Comparison of ENCODE assay signal across 14 cellular contexts in the genomic region with DNA sequence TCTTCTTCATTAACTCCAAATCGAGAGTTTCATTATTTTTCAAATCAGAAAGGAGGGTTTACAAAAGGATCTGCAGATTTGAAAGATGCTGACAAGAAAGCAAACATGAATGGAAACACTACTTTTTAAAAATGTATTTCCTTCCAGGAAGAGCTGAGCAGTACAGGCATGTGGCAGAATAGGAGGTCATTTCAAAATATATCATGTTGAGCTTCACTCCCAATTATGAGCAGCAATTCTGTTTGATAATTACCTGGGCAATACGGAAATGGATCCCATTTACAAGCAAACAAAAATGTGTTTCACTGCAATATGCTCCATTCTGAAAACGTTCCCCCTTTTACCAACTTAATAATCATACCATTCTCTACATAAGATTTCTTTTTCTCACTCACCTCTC.
DNase-seq lines count a peak whose midpoint lies in the region; ATAC-seq and TF ChIP-seq lines count a peak whose summit lies in the region.
"Had no signal": no experiment of that assay in that cellular context is flagged by ENCODE, and none has a peak within 500 bp of the region (broad histone marks: within the 10 kb centered on the region; RNA-seq: fewer than 3 reads in every experiment).

No MANE protein-coding gene starts in this region.

- H3K4me3 Mint-ChIP-seq in activated CD4-positive, alpha-beta T cell treated with anti-CD3 and anti-CD28 coated beads, Interleukin-2, amount 10 ng/mL, durations not matched to agents 24 days and 14 days, result no peak overlapping the region
- H3K4me3 Mint-ChIP-seq in GM23338 (no peak overlapping the region), progenitor cell of endocrine pancreas (ENCODE audit: low read depth) (no peak overlapping the region)
- H3K4me3 Mint-ChIP-seq: CD14-positive monocyte; CD8-positive, alpha-beta memory T cell had no signal

- H3K9me2 ChIP-seq in GM23338 (ENCODE audit: insufficient read depth), result peaks cover 5% of the 10 kb centered on the region; the same call in 1 of the 2 replicates

- no peak for ATAC-seq in GM23338

- H3K4me1 ChIP-seq in GM23338 (ENCODE audit: insufficient read depth) (no peaks in the 10 kb centered on the region), colonic mucosa (peaks cover 4% of the 10 kb centered on the region)
- H3K4me1 ChIP-seq: Caco-2 had no signal

- peak overlapping the region in 1 of 2 donors; percentile 1 for H3K9ac ChIP-seq in colonic mucosa (ENCODE audit: low read depth in 2 of 2, low read length in 2 of 2)

- TF ChIP-seq CTCF in GM23338 (conservative IDR thresholded peaks at IDR 0.05; ENCODE audit: low read depth in 2 of 2) (no peak), colonic mucosa (IDR thresholded peaks at IDR 0.05) (no peak), progenitor cell of endocrine pancreas (IDR thresholded peaks at IDR 0.05; ENCODE audit: unreplicated experiment) (no peak)

- no peaks in the 10 kb centered on the region for H3F3A ChIP-seq in GM23338 (replicated peaks; ENCODE audit: low read depth)

- no peaks in the 10 kb centered on the region for H3K9me3 ChIP-seq in colonic mucosa
- H3K9me3 ChIP-seq: Caco-2 had no signal

- H3K4me2 ChIP-seq in GM23338, result no peak overlapping the region

- peaks cover 19% of the 10 kb centered on the region for H3K4me1 Mint-ChIP-seq in activated CD4-positive, alpha-beta T cell treated with anti-CD3 and anti-CD28 coated beads, Interleukin-2, amount 10 ng/mL, durations not matched to agents 24 days and 14 days
- H3K4me1 Mint-ChIP-seq in GM23338 (no peaks in the 10 kb centered on the region), progenitor cell of endocrine pancreas (ENCODE audit: low read depth) (peaks cover 40% of the 10 kb centered on the region)
- H3K4me1 Mint-ChIP-seq: CD14-positive monocyte; CD8-positive, alpha-beta memory T cell had no signal

- H3K27ac ChIP-seq in GM23338 (ENCODE audit: low read depth), result no peak overlapping the region
- peak overlapping the region; percentile 52 for H3K27ac ChIP-seq in colonic mucosa
- H3K27ac ChIP-seq: 22Rv1 had no signal

- peaks cover 17% of the 10 kb centered on the region for H3K9me3 Mint-ChIP-seq in activated CD4-positive, alpha-beta T cell treated with anti-CD3 and anti-CD28 coated beads, Interleukin-2, amount 10 ng/mL, durations not matched to agents 24 days and 14 days
- H3K9me3 Mint-ChIP-seq in GM23338 (no peaks in the 10 kb centered on the region), progenitor cell of endocrine pancreas (ENCODE audit: low read depth) (peaks cover 7% of the 10 kb centered on the region)
- H3K9me3 Mint-ChIP-seq: CD8-positive, alpha-beta memory T cell had no signal

- peak overlapping the region; percentile 77 for H2AFZ ChIP-seq in GM23338

- H3K4me3 ChIP-seq in GM23338 (no peak overlapping the region), colonic mucosa (no peak overlapping the region)

- peaks cover 2% of the 10 kb centered on the region for H3K36me3 Mint-ChIP-seq in activated CD4-positive, alpha-beta T cell treated with anti-CD3 and anti-CD28 coated beads, Interleukin-2, amount 10 ng/mL, durations not matched to agents 24 days and 14 days (ENCODE audit: low read depth)
- H3K36me3 Mint-ChIP-seq in GM23338 (ENCODE audit: low read depth) (no peaks in the 10 kb centered on the region), progenitor cell of endocrine pancreas (ENCODE audit: insufficient read depth) (peaks cover 2% of the 10 kb centered on the region)
- H3K36me3 Mint-ChIP-seq: CD14-positive monocyte; CD8-positive, alpha-beta memory T cell had no signal

- no peak overlapping the region for H3K27ac Mint-ChIP-seq in activated CD4-positive, alpha-beta T cell treated with anti-CD3 and anti-CD28 coated beads, Interleukin-2, amount 10 ng/mL, durations not matched to agents 24 days and 14 days
- H3K27ac Mint-ChIP-seq in GM23338 (no peak overlapping the region), progenitor cell of endocrine pancreas (peak overlapping the region; percentile 95)
- H3K27ac Mint-ChIP-seq: CD14-positive monocyte; CD8-positive, alpha-beta memory T cell had no signal

- H4K20me1 ChIP-seq in GM23338 (replicated peaks; ENCODE audit: insufficient read depth), result no peaks in the 10 kb centered on the region

- H3K36me3 ChIP-seq in GM23338 (ENCODE audit: insufficient read depth) (no peaks in the 10 kb centered on the region), colonic mucosa (no peaks in the 10 kb centered on the region)

- H3K79me2 ChIP-seq in GM23338 (replicated peaks; ENCODE audit: insufficient read depth), result no peaks in the 10 kb centered on the region

- H3K27me3 Mint-ChIP-seq in activated CD4-positive, alpha-beta T cell treated with anti-CD3 and anti-CD28 coated beads, Interleukin-2, amount 10 ng/mL, durations not matched to agents 24 days and 14 days, result no peaks in the 10 kb centered on the region
- H3K27me3 Mint-ChIP-seq in GM23338 (ENCODE audit: insufficient read depth, low read depth, poor library complexity), result peaks cover 3% of the 10 kb centered on the region
- H3K27me3 Mint-ChIP-seq in progenitor cell of endocrine pancreas, result peaks cover 24% of the 10 kb centered on the region

- DNase-seq in activated CD4-positive, alpha-beta T cell treated with anti-CD3 and anti-CD28 coated beads, Interleukin-2, amount 10 ng/mL, durations not matched to agents 24 days and 14 days, result peak; percentile 12
- no peak for DNase-seq in activated CD4-positive, alpha-beta T cell treated with anti-CD3 and anti-CD28 coated beads for 48 hours
- DNase-seq in GM23338 (ENCODE audit: low spot score) (no peak), colonic mucosa (no peak), progenitor cell of endocrine pancreas (ENCODE audit: low spot score, unreplicated experiment) (no peak), HCEC 1CT (no peak), posterior cingulate gyrus (no peak), activated T-cell treated with anti-CD3 and anti-CD28 coated beads for 4 hours (no peak)
- DNase-seq: Caco-2; CD8-positive, alpha-beta memory T cell; DMS53; GF-D8 had no signal

- intact Hi-C loops in activated CD4-positive, alpha-beta T cell treated with anti-CD3 and anti-CD28 coated beads, Interleukin-2, amount 10 ng/mL, durations not matched to agents 24 days and 14 days (cut with micrococcal nuclease), result loop anchor here (5.0 kb wide), 1 partner anchor 34 kb away; no protein-coding TSS in a partner anchor
- intact Hi-C loops in colonic mucosa (cut with DNase I) (no loop called here), posterior cingulate gyrus (cut with DNase I) (no loop called here)

- no peaks in the 10 kb centered on the region for H3K27me3 ChIP-seq in GM23338 (ENCODE audit: insufficient read depth)
- H3K27me3 ChIP-seq in colonic mucosa, result no peaks in the 10 kb centered on the region

TF ChIP-seq in GM23338, 12 proteins besides CTCF, POLR2A, EP300 and RAD21 (continues in another document):
- TF ChIP-seq, protein P1, sequence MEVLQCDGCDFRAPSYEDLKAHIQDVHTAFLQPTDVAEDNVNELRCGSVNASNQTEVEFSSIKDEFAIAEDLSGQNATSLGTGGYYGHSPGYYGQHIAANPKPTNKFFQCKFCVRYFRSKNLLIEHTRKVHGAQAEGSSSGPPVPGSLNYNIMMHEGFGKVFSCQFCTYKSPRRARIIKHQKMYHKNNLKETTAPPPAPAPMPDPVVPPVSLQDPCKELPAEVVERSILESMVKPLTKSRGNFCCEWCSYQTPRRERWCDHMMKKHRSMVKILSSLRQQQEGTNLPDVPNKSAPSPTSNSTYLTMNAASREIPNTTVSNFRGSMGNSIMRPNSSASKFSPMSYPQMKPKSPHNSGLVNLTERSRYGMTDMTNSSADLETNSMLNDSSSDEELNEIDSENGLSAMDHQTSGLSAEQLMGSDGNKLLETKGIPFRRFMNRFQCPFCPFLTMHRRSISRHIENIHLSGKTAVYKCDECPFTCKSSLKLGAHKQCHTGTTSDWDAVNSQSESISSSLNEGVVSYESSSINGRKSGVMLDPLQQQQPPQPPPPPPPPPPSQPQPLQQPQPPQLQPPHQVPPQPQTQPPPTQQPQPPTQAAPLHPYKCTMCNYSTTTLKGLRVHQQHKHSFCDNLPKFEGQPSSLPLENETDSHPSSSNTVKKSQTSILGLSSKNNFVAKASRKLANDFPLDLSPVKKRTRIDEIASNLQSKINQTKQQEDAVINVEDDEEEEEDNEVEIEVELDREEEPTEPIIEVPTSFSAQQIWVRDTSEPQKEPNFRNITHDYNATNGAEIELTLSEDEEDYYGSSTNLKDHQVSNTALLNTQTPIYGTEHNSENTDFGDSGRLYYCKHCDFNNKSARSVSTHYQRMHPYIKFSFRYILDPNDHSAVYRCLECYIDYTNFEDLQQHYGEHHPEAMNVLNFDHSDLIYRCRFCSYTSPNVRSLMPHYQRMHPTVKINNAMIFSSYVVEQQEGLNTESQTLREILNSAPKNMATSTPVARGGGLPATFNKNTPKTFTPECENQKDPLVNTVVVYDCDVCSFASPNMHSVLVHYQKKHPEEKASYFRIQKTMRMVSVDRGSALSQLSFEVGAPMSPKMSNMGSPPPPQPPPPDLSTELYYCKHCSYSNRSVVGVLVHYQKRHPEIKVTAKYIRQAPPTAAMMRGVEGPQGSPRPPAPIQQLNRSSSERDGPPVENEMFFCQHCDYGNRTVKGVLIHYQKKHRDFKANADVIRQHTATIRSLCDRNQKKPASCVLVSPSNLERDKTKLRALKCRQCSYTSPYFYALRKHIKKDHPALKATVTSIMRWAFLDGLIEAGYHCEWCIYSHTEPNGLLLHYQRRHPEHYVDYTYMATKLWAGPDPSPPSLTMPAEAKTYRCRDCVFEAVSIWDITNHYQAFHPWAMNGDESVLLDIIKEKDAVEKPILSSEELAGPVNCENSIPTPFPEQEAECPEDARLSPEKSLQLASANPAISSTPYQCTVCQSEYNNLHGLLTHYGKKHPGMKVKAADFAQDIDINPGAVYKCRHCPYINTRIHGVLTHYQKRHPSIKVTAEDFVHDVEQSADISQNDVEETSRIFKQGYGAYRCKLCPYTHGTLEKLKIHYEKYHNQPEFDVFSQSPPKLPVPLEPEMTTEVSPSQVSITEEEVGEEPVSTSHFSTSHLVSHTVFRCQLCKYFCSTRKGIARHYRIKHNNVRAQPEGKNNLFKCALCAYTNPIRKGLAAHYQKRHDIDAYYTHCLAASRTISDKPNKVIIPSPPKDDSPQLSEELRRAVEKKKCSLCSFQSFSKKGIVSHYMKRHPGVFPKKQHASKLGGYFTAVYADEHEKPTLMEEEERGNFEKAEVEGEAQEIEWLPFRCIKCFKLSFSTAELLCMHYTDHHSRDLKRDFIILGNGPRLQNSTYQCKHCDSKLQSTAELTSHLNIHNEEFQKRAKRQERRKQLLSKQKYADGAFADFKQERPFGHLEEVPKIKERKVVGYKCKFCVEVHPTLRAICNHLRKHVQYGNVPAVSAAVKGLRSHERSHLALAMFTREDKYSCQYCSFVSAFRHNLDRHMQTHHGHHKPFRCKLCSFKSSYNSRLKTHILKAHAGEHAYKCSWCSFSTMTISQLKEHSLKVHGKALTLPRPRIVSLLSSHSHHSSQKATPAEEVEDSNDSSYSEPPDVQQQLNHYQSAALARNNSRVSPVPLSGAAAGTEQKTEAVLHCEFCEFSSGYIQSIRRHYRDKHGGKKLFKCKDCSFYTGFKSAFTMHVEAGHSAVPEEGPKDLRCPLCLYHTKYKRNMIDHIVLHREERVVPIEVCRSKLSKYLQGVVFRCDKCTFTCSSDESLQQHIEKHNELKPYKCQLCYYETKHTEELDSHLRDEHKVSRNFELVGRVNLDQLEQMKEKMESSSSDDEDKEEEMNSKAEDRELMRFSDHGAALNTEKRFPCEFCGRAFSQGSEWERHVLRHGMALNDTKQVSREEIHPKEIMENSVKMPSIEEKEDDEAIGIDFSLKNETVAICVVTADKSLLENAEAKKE (CRISPR knock-in tag; IDR thresholded peaks at IDR 0.05), result no peak
